15 cellular contexts compared by ENCODE assay signal in the genomic region with DNA sequence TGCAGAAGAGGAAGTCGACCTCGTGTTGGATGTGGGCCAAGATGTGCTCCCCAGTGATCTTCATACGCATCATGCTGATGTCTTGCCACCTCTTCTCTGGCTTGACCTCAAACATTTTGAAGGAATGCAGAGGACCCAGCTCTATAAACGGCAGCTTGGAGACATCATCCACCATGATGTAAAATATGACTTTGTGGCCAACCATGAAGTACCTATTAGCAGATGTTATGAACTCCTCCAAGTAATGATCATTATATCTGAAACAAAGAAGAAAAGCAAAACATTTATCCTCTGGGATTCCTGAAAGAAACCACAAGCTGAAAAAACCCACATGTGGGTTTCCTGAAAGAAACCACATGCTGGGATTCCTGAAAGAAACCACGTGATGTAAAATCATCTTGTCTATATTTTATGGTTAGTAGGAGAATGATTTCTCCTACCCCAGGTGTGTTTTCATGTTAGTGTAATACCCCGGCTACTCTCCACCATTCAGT. TPM values are rescaled to one million over a fixed set of nuclear protein-coding genes. Genes with fewer than 3 reads are reported as not detected.
DNase-seq lines count a peak whose midpoint lies in the region; ATAC-seq and TF ChIP-seq lines count a peak whose summit lies in the region.
"Had no signal": no experiment of that assay in that cellular context is flagged by ENCODE, and none has a peak within 500 bp of the region (broad histone marks: within the 10 kb centered on the region; RNA-seq: fewer than 3 reads in every experiment).

No MANE protein-coding gene starts in this region.

- H3K4me3 ChIP-seq in AG04449 (ENCODE audit: low read depth, low read length) (no peak overlapping the region), GM23248 (no peak overlapping the region), spleen (no peak overlapping the region), mucosa of descending colon (no peak overlapping the region), trophoblast cell (ENCODE audit: low read depth, low read length) (no peak overlapping the region)
- H3K4me3 ChIP-seq: left lung, vagina had no signal

- intact Hi-C loops in spleen (cut with DNase I; ENCODE audit: low total_unique reads): no loop called here
- intact Hi-C loops in mucosa of descending colon (cut with DNase I, micrococcal nuclease): no loop called here

- 25 to 26% methylated on average over 6 of the region's 6 CpGs for WGBS in GM23248 (ENCODE audit: low coverage in 1 of 2, low lambda C conversion rate in 2 of 2, missing lambda C conversion rate in 2 of 2), 2 experiments
- 41 to 50% (median 44%) methylated on average over 6 of the region's 6 CpGs for WGBS in spleen, 5 donors
- no CpG with 5 or more reads among the region's 6 CpGs for WGBS in trophoblast cell (ENCODE audit: extremely low coverage, insufficient coverage, insufficient read length)

- DNase-seq in AG04449 (ENCODE audit: low read depth, low spot score) (peak; percentile 23), GM23248 (peak; percentile 60), SK-MEL-5 (ENCODE audit: low read depth, low spot score) (peak; percentile 32), foreskin keratinocyte (peak; percentile 67 to 73), spleen (no peak), mucosa of descending colon (no peak), trophoblast cell (no peak), T1000 (lab: John Stamatoyannopoulos, UW) (no peak)
- DNase-seq: activated naive CD8-positive, alpha-beta T cell treated with anti-CD3 and anti-CD28 coated beads for 36 hours; GF-D8; left lung; NCI-H1105; NCI-H510A treated with DMSO at 0.1 percent for 48 hours had no signal

- H4K8ac ChIP-seq in trophoblast cell (ENCODE audit: low read depth, low read length): no peak overlapping the region

- no peak overlapping the region for H2BK120ac ChIP-seq in trophoblast cell (ENCODE audit: insufficient read depth, low read length, poor library complexity)

- 0 out of 2 replicates have a peak, but pooled peaks cover 4% of the 10 kb centered on the region for H3F3A ChIP-seq in GM23248 (ENCODE audit: insufficient read depth)

- no peak overlapping the region for H3K27ac ChIP-seq in GM23248
- H3K27ac ChIP-seq in foreskin keratinocyte: no peak overlapping the region
- no peak overlapping the region for H3K27ac ChIP-seq in spleen
- H3K27ac ChIP-seq in trophoblast cell (ENCODE audit: low read depth, low read length): no peak overlapping the region
- H3K27ac ChIP-seq: left lung, vagina had no signal

- no peaks in the 10 kb centered on the region for H3K36me3 ChIP-seq in GM23248 (ENCODE audit: low read depth)
- H3K36me3 ChIP-seq in spleen: no peaks in the 10 kb centered on the region
- H3K36me3 ChIP-seq in mucosa of descending colon (ENCODE audit: low read depth): no peaks in the 10 kb centered on the region
- H3K36me3 ChIP-seq in trophoblast cell (ENCODE audit: control insufficient read depth in 1 of 2, insufficient read depth in 2 of 2, low read length in 2 of 2): no peaks in the 10 kb centered on the region
- H3K36me3 ChIP-seq: left lung, vagina had no signal

- in situ Hi-C loops in GM23248 (cut with MboI): no loop called here
- in situ Hi-C loops in SK-MEL-5 (cut with HindIII; ENCODE audit: low pct_unique_long_range_greater_than_20kb, low sequenced_read_pairs): no loop called here

- H3K79me1 ChIP-seq in trophoblast cell (ENCODE audit: low read length): no peaks in the 10 kb centered on the region

- H3K4me1 ChIP-seq in GM23248 (ENCODE audit: insufficient read depth) (no peaks in the 10 kb centered on the region), foreskin keratinocyte (no peaks in the 10 kb centered on the region), spleen (peaks cover 0 to 4% (median 0%) of the 10 kb centered on the region in 6 donors), mucosa of descending colon (ENCODE audit: low read depth) (no peaks in the 10 kb centered on the region), trophoblast cell (ENCODE audit: control insufficient read depth in 1 of 2, insufficient read depth in 2 of 2, low read length in 2 of 2) (no peaks in the 10 kb centered on the region)
- H3K4me1 ChIP-seq: left lung, vagina had no signal

- H3K79me2 ChIP-seq in GM23248 (ENCODE audit: insufficient read depth) (no peaks in the 10 kb centered on the region), trophoblast cell (ENCODE audit: control insufficient read depth, insufficient read depth, low read length, poor library complexity) (no peaks in the 10 kb centered on the region)

- H3K4me2 ChIP-seq in GM23248 (ENCODE audit: unreplicated experiment): no peak overlapping the region
- no peak overlapping the region for H3K4me2 ChIP-seq in trophoblast cell (ENCODE audit: low read length)

- H3K9me3 ChIP-seq in GM23248 (ENCODE audit: low read depth) (no peaks in the 10 kb centered on the region), spleen (no peaks in the 10 kb centered on the region), mucosa of descending colon (no peaks in the 10 kb centered on the region), trophoblast cell (ENCODE audit: insufficient read depth, low read depth, low read length) (no peaks in the 10 kb centered on the region)
- H3K9me3 ChIP-seq: left lung, vagina had no signal

- peaks cover 83% of the 10 kb centered on the region for H3K27me3 ChIP-seq in GM23248 (replicated peaks; ENCODE audit: insufficient read depth)
- peaks cover 62% of the 10 kb centered on the region for H3K27me3 ChIP-seq in foreskin keratinocyte
- H3K27me3 ChIP-seq in spleen (replicated peaks in 1 of 7): peaks cover 0 to 21% (median 0%) of the 10 kb centered on the region in 7 donors
- no peaks in the 10 kb centered on the region for H3K27me3 ChIP-seq in trophoblast cell (ENCODE audit: insufficient read depth, low read length)
- H3K27me3 ChIP-seq: left lung, vagina had no signal

- H4K91ac ChIP-seq in trophoblast cell (ENCODE audit: low read depth, low read length): no peak overlapping the region

- no peak overlapping the region for H4K12ac ChIP-seq in trophoblast cell (ENCODE audit: low read depth, low read length)

- H3K9ac ChIP-seq in GM23248 (no peak overlapping the region), trophoblast cell (ENCODE audit: low read length) (no peak overlapping the region)

- TF ChIP-seq POLR2A in spleen (IDR thresholded peaks at IDR 0.05): no peak

- H3K9me2 ChIP-seq in GM23248 (ENCODE audit: insufficient read depth): no peaks in the 10 kb centered on the region

- no peaks in the 10 kb centered on the region for H4K20me1 ChIP-seq in GM23248 (ENCODE audit: insufficient read depth)

- no peak overlapping the region for H2BK5ac ChIP-seq in trophoblast cell (ENCODE audit: low read depth, low read length, poor library complexity)

- POLR2A ChIA-PET in AG04449 (lab: Yijun Ruan, JAX): interaction anchor here (0.8 kb wide), 1 partner anchor 699 kb away, joined by 3 read pairs; no protein-coding TSS in a partner anchor

- no peak overlapping the region for H2AK5ac ChIP-seq in trophoblast cell (ENCODE audit: low read length)

- no peak overlapping the region for H2BK12ac ChIP-seq in trophoblast cell (ENCODE audit: low read length)

- TF ChIP-seq CTCF in AG04449 (IDR thresholded peaks at IDR 0.05; ENCODE audit: insufficient read depth, low read length, missing control alignments): no peak
- TF ChIP-seq CTCF in foreskin keratinocyte (conservative IDR thresholded peaks at IDR 0.05): no peak
- TF ChIP-seq CTCF in spleen (IDR thresholded peaks at IDR 0.05 in 8 of 11, conservative IDR thresholded peaks at IDR 0.05 in 3 of 11): no peak
- no peak for TF ChIP-seq CTCF in mucosa of descending colon (IDR thresholded peaks at IDR 0.05)

- no peak overlapping the region for H3K4ac ChIP-seq in trophoblast cell (ENCODE audit: low read depth, low read length)

- H3K23ac ChIP-seq in trophoblast cell (ENCODE audit: low read length): no peak overlapping the region

- no peak for ATAC-seq in foreskin keratinocyte
- ATAC-seq in mucosa of descending colon: no peak
- ATAC-seq: left lung had no signal

- CTCF ChIA-PET in AG04449 (lab: Yijun Ruan, JAX): no interaction called here

- H2AFZ ChIP-seq in GM23248 (no peak overlapping the region), trophoblast cell (ENCODE audit: insufficient read depth, low read length, poor library complexity) (no peak overlapping the region)

- H3K14ac ChIP-seq in trophoblast cell (ENCODE audit: low read length): no peak overlapping the region

- no peak overlapping the region for H3K18ac ChIP-seq in trophoblast cell (ENCODE audit: low read length)

RNA-seq across cellular contexts. Expression of a gene that starts 52.3 kb away (rescaled TPM):
- not detected in 2 replicates for total RNA-seq in GM23248 (2014; rRNA removed; shearing (Covaris generic))
- polyA plus RNA-seq in GM23248 (2016; fragmentation: Nextera tagmentation; extraction: Ambion mirVana) (not detected in 2 replicates), foreskin keratinocyte (not detected in 2 replicates), spleen (10 to 100 TPM; 11.2 to 14.6 (median 13.1) TPM)
- not detected in 2 replicates for total RNA-seq in SK-MEL-5 (2014; rRNA removed; shearing (Covaris generic))
- not detected in 2 replicates for polyA plus RNA-seq in SK-MEL-5 (2015; cell fraction: cytosol; rRNA removed)
- not detected in 2 replicates for polyA plus RNA-seq in SK-MEL-5 (2015; cell fraction: nucleus; rRNA removed)
- total RNA-seq in foreskin keratinocyte (not detected in 2 replicates), spleen (10 to 100 TPM; 12.5 to 44.9 (median 36.7) TPM), mucosa of descending colon (1 to 10 TPM; 1.7 to 6.5 (median 3.2) TPM)
- polyA plus RNA-seq in trophoblast cell (2013): 0.14 and 0.15 TPM in 2 replicates
- total RNA-seq: activated CD8-positive, alpha-beta memory T cell treated with anti-CD3 and anti-CD28 coated beads for 36 hours; activated naive CD8-positive, alpha-beta T cell treated with anti-CD3 and anti-CD28 coated beads for 36 hours had no signal

Comparison
In these comparisons a context has a peak if more than half of its experiments do, and no peak if none do; other contexts are left out.
1. DNase-seq: peak in AG04449 (single experiment), GM23248 (single experiment), SK-MEL-5 (single experiment) and foreskin keratinocyte (2 of 2); none in spleen (single experiment), mucosa of descending colon (0 of 3), trophoblast cell (0 of 2) and T1000 (single experiment).